ENCODE assay signal across 21 cellular contexts in the genomic region with DNA sequence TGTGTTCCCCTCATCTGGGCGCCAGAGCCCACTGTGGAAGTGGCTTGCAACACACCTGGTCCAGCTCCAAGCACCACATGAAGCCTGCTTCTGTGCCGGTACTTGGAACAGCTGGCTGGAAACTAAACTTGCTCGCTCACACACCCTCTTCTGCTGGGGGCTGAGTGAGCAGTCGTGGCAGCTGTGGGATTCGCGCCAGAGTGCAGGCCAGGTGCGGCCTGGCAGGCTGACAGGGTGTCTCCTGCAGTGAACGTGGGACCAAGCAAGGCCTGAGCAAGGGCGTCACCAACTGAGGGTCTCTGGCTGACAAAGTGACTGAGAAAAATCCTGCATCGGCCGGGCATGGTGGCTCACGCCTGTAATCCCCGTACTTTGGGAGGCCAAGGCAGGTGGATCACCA. TPM values are rescaled to one million over a fixed set of nuclear protein-coding genes. Genes with fewer than 3 reads are reported as not detected.
"Had no signal": no experiment of that assay in that cellular context is flagged by ENCODE, and none has a peak within 500 bp of the region (broad histone marks: within the 10 kb centered on the region; RNA-seq: fewer than 3 reads in every experiment).

No MANE protein-coding gene starts in this region.

- H3K4me1 Mint-ChIP-seq: central memory CD8-positive, alpha-beta T cell had no signal

- H3K27ac Mint-ChIP-seq: activated naive CD4-positive, alpha-beta T cell treated with anti-CD3 and anti-CD28 coated beads for 36 hours; activated naive CD8-positive, alpha-beta T cell; brain; T-helper 1 cell treated with Interleukin-12 subunit alpha and Interleukin-12 subunit beta and Interleukin-4 antibody, amounts not matched to agents 30 μg/mL and 1 μg/mL, for 36 hours had no signal

- H3K4me3 Mint-ChIP-seq: activated naive CD4-positive, alpha-beta T cell treated with anti-CD3 and anti-CD28 coated beads for 36 hours; activated naive CD8-positive, alpha-beta T cell; activated T-cell treated with anti-CD3 and anti-CD28 coated beads, Interleukin-2, amount 50 U/mL, for 4 hours; brain; central memory CD8-positive, alpha-beta T cell; T-helper 1 cell treated with Interleukin-12 subunit alpha and Interleukin-12 subunit beta and Interleukin-4 antibody, amounts not matched to agents 30 μg/mL and 1 μg/mL, for 36 hours had no signal

- DNase-seq: activated CD4-positive, alpha-beta T cell treated with anti-CD3 and anti-CD28 coated beads for 48 hours; activated CD4-positive, alpha-beta T cell treated with anti-CD3 and anti-CD28 coated beads, Interleukin-2, amount 50 U/mL, for 48 hours; activated CD8-positive, alpha-beta memory T cell treated with anti-CD3 and anti-CD28 coated beads for 24 hours; activated effector memory CD4-positive, alpha-beta T cell treated with anti-CD3 and anti-CD28 coated beads, Interleukin-2, amount 50 U/mL, for 16 hours; activated naive CD4-positive, alpha-beta T cell treated with anti-CD3 and anti-CD28 coated beads for 36 hours; activated T-cell treated with anti-CD3 and anti-CD28 coated beads, Interleukin-2, amount 50 U/mL, for 4 hours; amygdala; Kasumi-1; KBM-7; NCI-H146; NCI-H1930; NCI-H2107; NCI-H510A treated with DMSO at 0.1 percent for 48 hours; NCI-H748 treated with DMSO at 0.1 percent for 48 hours had no signal

- H3K9me3 Mint-ChIP-seq: activated naive CD4-positive, alpha-beta T cell treated with anti-CD3 and anti-CD28 coated beads for 36 hours; activated T-cell treated with anti-CD3 and anti-CD28 coated beads, Interleukin-2, amount 50 U/mL, for 4 hours; brain; central memory CD8-positive, alpha-beta T cell; T-helper 1 cell treated with Interleukin-12 subunit alpha and Interleukin-12 subunit beta and Interleukin-4 antibody, amounts not matched to agents 30 μg/mL and 1 μg/mL, for 36 hours had no signal

- H3K36me3 Mint-ChIP-seq: activated naive CD8-positive, alpha-beta T cell; brain had no signal

- ATAC-seq: activated CD4-positive, CD25-positive, alpha-beta regulatory T cell treated with anti-CD3 and anti-CD28 coated beads, Interleukin-2, amount 50 U/mL, for 24 hours; activated T-cell treated with anti-CD3 and anti-CD28 coated beads, Interleukin-2, amount 50 U/mL, for 4 hours; Right ventricle myocardium inferior had no signal

RNA-seq across cellular contexts. Expression of gene SMC1B, which starts 15.2 kb away (rescaled TPM):
- total RNA-seq: astrocyte, Right ventricle myocardium inferior had no signal

RNA-seq across cellular contexts. Expression of gene RIBC2, which starts 15.3 kb away (rescaled TPM):
- total RNA-seq: astrocyte had no signal
